In genomic region chr9:136120119-136120393, GRCh38 we compare ENCODE assay signal across 9 cellular contexts. TPM values are rescaled to one million over a fixed set of nuclear protein-coding genes. Genes with fewer than 3 reads are reported as not detected.
A peak's percentile ranks its signal among the peaks of the same experiment; 100 is the strongest.
DNase-seq lines count a peak whose midpoint lies in the region; ATAC-seq and TF ChIP-seq lines count a peak whose summit lies in the region.
"Had no signal": no experiment of that assay in that cellular context is flagged by ENCODE, and none has a peak within 500 bp of the region (broad histone marks: within the 10 kb centered on the region; RNA-seq: fewer than 3 reads in every experiment).

No MANE protein-coding gene starts in this region.

- H3K27ac ChIP-seq in PC-3 (ENCODE audit: low read length) (no peak overlapping the region), gastrocnemius medialis (peak overlapping the region; percentile 93 to 100 (median 97))

- TF ChIP-seq CTCF in GM06990 (IDR thresholded peaks at IDR 0.05; ENCODE audit: insufficient read depth, low read length, poor library complexity, severe bottlenecking) = no peak
- no peak for TF ChIP-seq CTCF in PC-3 (conservative IDR thresholded peaks at IDR 0.05; ENCODE audit: low read depth, low read length)
- no peak for TF ChIP-seq CTCF in gastrocnemius medialis (IDR thresholded peaks at IDR 0.05 in 4 of 5, conservative IDR thresholded peaks at IDR 0.05 in 1 of 5)
- no peak for TF ChIP-seq CTCF in GM13976 (IDR thresholded peaks at IDR 0.05; ENCODE audit: borderline replicate concordance, control extremely low read depth, extremely low read depth, insufficient read depth, missing control alignments)

- POLR2A ChIA-PET in PC-3 (lab: Charles Lee; ENCODE audit: unreplicated experiment) = no interaction called here

- H3K9me3 ChIP-seq in PC-3 (ENCODE audit: low read length) (no peaks in the 10 kb centered on the region), gastrocnemius medialis (no peaks in the 10 kb centered on the region)

- H3F3A ChIP-seq in PC-3 (ENCODE audit: low read length, unreplicated experiment) = no peaks in the 10 kb centered on the region

- H3K9me2 ChIP-seq in PC-3 (replicated peaks; ENCODE audit: low read length) = no peaks in the 10 kb centered on the region

- peak overlapping the region; percentile 87 for H3K4me2 ChIP-seq in PC-3 (ENCODE audit: low read length)

- H3K36me3 ChIP-seq in GM06990 (ENCODE audit: control insufficient read depth, insufficient read depth, low read length) (peaks cover 2% of the 10 kb centered on the region), PC-3 (ENCODE audit: low read depth, low read length) (no peaks in the 10 kb centered on the region), gastrocnemius medialis (peaks cover 0 to 10% of the 10 kb centered on the region in 2 donors)

- intact Hi-C loops in PC-3 (cut with micrococcal nuclease) (no loop called here), gastrocnemius medialis (cut with DNase I; ENCODE audit: low total_unique reads) (loop anchor here (1.0 to 5.0 kb wide), 2 partner anchors 68 to 418 kb away; partner anchors contain the start of gene KCNT1)

- ATAC-seq in PC-3 (no peak), gastrocnemius medialis (no peak), HG03520 (IDR thresholded peaks at IDR 0.05; ENCODE audit: unreplicated experiment) (no peak)

- H3K4me3 ChIP-seq in GM06990 (replicated peaks; ENCODE audit: low read depth, low read length) (peak overlapping the region; percentile 83; the same call in 1 of the 2 replicates), PC-3 (ENCODE audit: low read length) (peak overlapping the region; percentile 81; the same call in 1 of the 2 replicates), gastrocnemius medialis (no peak overlapping the region)

- no TSS peak for BruUV-seq in PC-3 (replicated peaks; lab: Mats Ljungman, UMichigan)

- in situ Hi-C loops in gastrocnemius medialis (cut with MboI; ENCODE audit: low sequenced_read_pairs in 4 of 4) (loop anchor here (5.0 kb wide), 2 partner anchors 153 to 158 kb away; partner anchors contain the start of gene UBAC1 (in 2 of the 4)), GM13976 (cut with MboI; ENCODE audit: low sequenced_read_pairs, unreplicated experiment) (no loop called here)

- H4K20me1 ChIP-seq in PC-3 (ENCODE audit: low read length) = no peaks in the 10 kb centered on the region

- DNase-seq in GM06990 (ENCODE audit: extremely low read depth, insufficient read length) (no peak), PC-3 (no peak), erythroblast (lab: John Stamatoyannopoulos, UW) (peak; percentile 49 to 53), gastrocnemius medialis (no peak), GM13976 (ENCODE audit: low spot score) (no peak), NCI-H2227 (lab: John Stamatoyannopoulos, UW; ENCODE audit: unreplicated experiment) (no peak), mucosa of gallbladder (ENCODE audit: low spot score) (no peak)
- DNase-seq: NK-92 treated with Interleukin-12 subunit alpha and Interleukin-12 subunit beta, amount 100 ng/mL, for 24 hours had no signal

- H2AFZ ChIP-seq in PC-3 (ENCODE audit: low read length) = no peak overlapping the region

- TF ChIP-seq POLR2A in erythroblast (IDR thresholded peaks at IDR 0.05; ENCODE audit: low read length) (no peak), gastrocnemius medialis (IDR thresholded peaks at IDR 0.05) (no peak)

- H3K27me3 ChIP-seq in GM06990 (replicated peaks; ENCODE audit: control insufficient read depth, insufficient read depth, low read length) (no peaks in the 10 kb centered on the region), PC-3 (ENCODE audit: low read length) (no peaks in the 10 kb centered on the region), gastrocnemius medialis (no peaks in the 10 kb centered on the region)

- peaks cover 21% of the 10 kb centered on the region for H3K79me2 ChIP-seq in PC-3 (ENCODE audit: low read length)

- H3K4me1 ChIP-seq in PC-3 (ENCODE audit: insufficient read depth, low read length) (peaks cover 7% of the 10 kb centered on the region; the same call in 1 of the 2 replicates), gastrocnemius medialis (peaks cover 19 to 27% of the 10 kb centered on the region in 2 donors)

- CTCF ChIA-PET in PC-3 (lab: Charles Lee) = no interaction called here

- peak overlapping the region; percentile 98; the same call in 1 of the 2 replicates for H3K9ac ChIP-seq in PC-3 (ENCODE audit: low read length)

RNA-seq across cellular contexts. Expression of gene TMEM250, which starts 1.4 kb away (rescaled TPM):
- total RNA-seq in PC-3 (2014; rRNA removed) = 62.3 and 64.7 TPM in 2 replicates
- 10 to 100 TPM; 25.7 to 46.9 (median 41.5) TPM for total RNA-seq in gastrocnemius medialis
- total RNA-seq in mucosa of gallbladder = 40.6 TPM

RNA-seq across cellular contexts. Expression of gene NACC2, which starts 25.0 kb away (rescaled TPM):
- total RNA-seq in PC-3 (2014; rRNA removed) (12.3 and 16.5 TPM in 2 replicates), gastrocnemius medialis (10 to 100 TPM; 26.0 to 51.7 (median 43.5) TPM), mucosa of gallbladder (59.6 TPM)

Comparison
In these comparisons a context has a peak if more than half of its experiments do, and no peak if none do; other contexts are left out.
1. DNase-seq: peak in erythroblast (2 of 2); none in GM06990 (single experiment), PC-3 (single experiment), gastrocnemius medialis (0 of 2), GM13976 (single experiment), NCI-H2227 (single experiment) and mucosa of gallbladder (single experiment).
2. H3K4me3 ChIP-seq: peak in GM06990 (single experiment) and PC-3 (single experiment); none in gastrocnemius medialis (0 of 4).